ENCODE assay signal across 12 cellular contexts in genomic region chr1:113975211-113975895, GRCh38. TPM values are rescaled to one million over a fixed set of nuclear protein-coding genes. Genes with fewer than 3 reads are reported as not detected.
DNase-seq lines count a peak whose midpoint lies in the region; TF ChIP-seq lines count a peak whose summit lies in the region.
"Had no signal": no experiment of that assay in that cellular context is flagged by ENCODE, and none has a peak within 500 bp of the region (broad histone marks: within the 10 kb centered on the region; RNA-seq: fewer than 3 reads in every experiment).

No MANE protein-coding gene starts in this region.

- intact Hi-C loops in activated CD4-positive, alpha-beta memory T cell treated with anti-CD3 and anti-CD28 coated beads for 36 hours (cut with micrococcal nuclease) = loop anchor here (5.0 kb wide), 3 partner anchors 43 to 367 kb away; no protein-coding TSS in a partner anchor
- intact Hi-C loops in stomach (cut with DNase I; ENCODE audit: low total_unique reads) = loop anchor here (5.0 kb wide), 1 partner anchor 307 kb away; no protein-coding TSS in a partner anchor

- H3K27ac ChIP-seq in HUES48 (ENCODE audit: low read depth, low read length) (peak overlapping the region; percentile 97), stomach (peak overlapping the region in 1 of 5 donors; percentile 10)

- no peaks in the 10 kb centered on the region for H3K9me3 Mint-ChIP-seq in activated CD4-positive, alpha-beta memory T cell treated with anti-CD3 and anti-CD28 coated beads for 36 hours
- H3K9me3 Mint-ChIP-seq: stimulated activated naive CD8-positive, alpha-beta T cell treated with anti-CD3 and anti-CD28 coated beads, Interleukin-15, Interleukin-2, amounts not matched to agents 100 ng/mL and 50 ng/mL, for 24 hours had no signal

- no peak overlapping the region for H3K4me3 ChIP-seq in HUES48 (ENCODE audit: low read depth, low read length)
- no peak overlapping the region for H3K4me3 ChIP-seq in stomach

- peaks cover 33% of the 10 kb centered on the region for H3K4me1 Mint-ChIP-seq in activated CD4-positive, alpha-beta memory T cell treated with anti-CD3 and anti-CD28 coated beads for 36 hours (ENCODE audit: low read depth)

- WGBS in stomach, 5 donors = 55 to 71% (median 66%) methylated on average over 4 of the region's 4 CpGs

- TF ChIP-seq POLR2A in stomach (IDR thresholded peaks at IDR 0.05) = no peak

- H3K27ac Mint-ChIP-seq in activated CD4-positive, alpha-beta memory T cell treated with anti-CD3 and anti-CD28 coated beads for 36 hours = peak overlapping the region; percentile 12
- H3K27ac Mint-ChIP-seq: progenitor cell of endocrine pancreas; stimulated activated naive CD8-positive, alpha-beta T cell treated with anti-CD3 and anti-CD28 coated beads, Interleukin-15, Interleukin-2, amounts not matched to agents 100 ng/mL and 50 ng/mL, for 24 hours had no signal

- no peak for TF ChIP-seq CTCF in stomach (IDR thresholded peaks at IDR 0.05)

- no peak overlapping the region for H3K9ac ChIP-seq in HUES48 (ENCODE audit: low read depth, low read length)

- peaks cover 36% of the 10 kb centered on the region for H3K36me3 Mint-ChIP-seq in activated CD4-positive, alpha-beta memory T cell treated with anti-CD3 and anti-CD28 coated beads for 36 hours

- no peaks in the 10 kb centered on the region for H3K27me3 Mint-ChIP-seq in activated CD4-positive, alpha-beta memory T cell treated with anti-CD3 and anti-CD28 coated beads for 36 hours
- H3K27me3 Mint-ChIP-seq: progenitor cell of endocrine pancreas; stimulated activated naive CD8-positive, alpha-beta T cell treated with anti-CD3 and anti-CD28 coated beads, Interleukin-15, Interleukin-2, amounts not matched to agents 100 ng/mL and 50 ng/mL, for 24 hours had no signal

- peak; percentile 58 for DNase-seq in CD1c-positive myeloid dendritic cell (ENCODE audit: extremely low spot score)
- DNase-seq in activated CD4-positive, alpha-beta memory T cell treated with anti-CD3 and anti-CD28 coated beads for 36 hours = peak; percentile 29
- peak; percentile 22 for DNase-seq in medulla oblongata (ENCODE audit: extremely low spot score)
- no peak for DNase-seq in NCI-H1436 (lab: John Stamatoyannopoulos, UW)
- no peak for DNase-seq in ureter (ENCODE audit: low spot score)
- DNase-seq in stomach = no peak
- DNase-seq in globus pallidus (ENCODE audit: low spot score) = no peak
- DNase-seq: caudate nucleus, T-helper 9 cell had no signal

- POLR2A ChIA-PET in activated CD4-positive, alpha-beta memory T cell treated with anti-CD3 and anti-CD28 coated beads for 36 hours (lab: Charles Lee) = interaction anchor here (0.9 kb wide), 1 partner anchor 47 kb away, joined by 3 read pairs; the partner anchor contains the start of gene HIPK1

- CTCF ChIA-PET in activated CD4-positive, alpha-beta memory T cell treated with anti-CD3 and anti-CD28 coated beads for 36 hours (lab: Charles Lee) = interaction anchor here (0.9 to 7.2 kb wide), 5 partner anchors 18 to 371 kb away, joined by 3 to 92 read pairs (median 3); no protein-coding TSS in a partner anchor

- H3K27me3 ChIP-seq in HUES48 (ENCODE audit: control insufficient read depth, insufficient read depth, low read length) (no peaks in the 10 kb centered on the region), stomach (no peaks in the 10 kb centered on the region)

- peaks cover 42% of the 10 kb centered on the region for H3K36me3 ChIP-seq in HUES48 (ENCODE audit: control insufficient read depth, insufficient read depth, low read length)
- H3K36me3 ChIP-seq in stomach = peaks cover 32 to 56% (median 45%) of the 10 kb centered on the region in 4 donors

- H3K4me3 Mint-ChIP-seq in activated CD4-positive, alpha-beta memory T cell treated with anti-CD3 and anti-CD28 coated beads for 36 hours = no peak overlapping the region
- H3K4me3 Mint-ChIP-seq: stimulated activated naive CD8-positive, alpha-beta T cell treated with anti-CD3 and anti-CD28 coated beads, Interleukin-15, Interleukin-2, amounts not matched to agents 100 ng/mL and 50 ng/mL, for 24 hours had no signal

- H3K9me3 ChIP-seq in HUES48 (ENCODE audit: control insufficient read depth, insufficient read depth, low read length) (no peaks in the 10 kb centered on the region), stomach (no peaks in the 10 kb centered on the region)

- no peak for TF ChIP-seq EP300 in stomach (IDR thresholded peaks at IDR 0.05)

- H3K4me1 ChIP-seq in HUES48 (ENCODE audit: control insufficient read depth, insufficient read depth, low read length) = peaks cover 56% of the 10 kb centered on the region
- H3K4me1 ChIP-seq in stomach = peaks cover 6 to 61% (median 28%) of the 10 kb centered on the region in 4 donors

RNA-seq across cellular contexts. Expression of gene OLFML3, which starts 3.9 kb away (rescaled TPM):
- under 1 TPM in 1 of 2 experiments, not detected in 1; 0.21 TPM for total RNA-seq in activated CD4-positive, alpha-beta memory T cell treated with anti-CD3 and anti-CD28 coated beads for 36 hours
- total RNA-seq in ureter = 43.5 TPM
- total RNA-seq in stomach = 10 to 100 TPM in 4 of 5 donors, 1 to 10 TPM in 1; 2.9 to 84.3 (median 32.7) TPM
- 10 to 100 TPM; 16.6 to 23.1 (median 19.9) TPM for polyA plus RNA-seq in stomach

RNA-seq across cellular contexts. Expression of gene HIPK1, which starts 46.2 kb away (rescaled TPM):
- total RNA-seq in activated CD4-positive, alpha-beta memory T cell treated with anti-CD3 and anti-CD28 coated beads for 36 hours = 10 to 100 TPM; 55.3 to 55.7 TPM
- total RNA-seq in ureter (73.2 TPM), stomach (10 to 100 TPM; 22.0 to 70.3 (median 42.0) TPM)
- 10 to 100 TPM in 2 of 3 donors, 1 to 10 TPM in 1; 8.7 to 22.6 (median 12.8) TPM for polyA plus RNA-seq in stomach

Comparison
In these comparisons a context has a peak if more than half of its experiments do, and no peak if none do; other contexts are left out.
1. DNase-seq: peak in CD1c-positive myeloid dendritic cell (single experiment), activated CD4-positive, alpha-beta memory T cell treated with anti-CD3 and anti-CD28 coated beads for 36 hours (single experiment) and medulla oblongata (single experiment); none in NCI-H1436 (single experiment), ureter (single experiment), stomach (single experiment) and globus pallidus (single experiment).